8 cellular contexts compared by ENCODE assay signal in the genomic region with DNA sequence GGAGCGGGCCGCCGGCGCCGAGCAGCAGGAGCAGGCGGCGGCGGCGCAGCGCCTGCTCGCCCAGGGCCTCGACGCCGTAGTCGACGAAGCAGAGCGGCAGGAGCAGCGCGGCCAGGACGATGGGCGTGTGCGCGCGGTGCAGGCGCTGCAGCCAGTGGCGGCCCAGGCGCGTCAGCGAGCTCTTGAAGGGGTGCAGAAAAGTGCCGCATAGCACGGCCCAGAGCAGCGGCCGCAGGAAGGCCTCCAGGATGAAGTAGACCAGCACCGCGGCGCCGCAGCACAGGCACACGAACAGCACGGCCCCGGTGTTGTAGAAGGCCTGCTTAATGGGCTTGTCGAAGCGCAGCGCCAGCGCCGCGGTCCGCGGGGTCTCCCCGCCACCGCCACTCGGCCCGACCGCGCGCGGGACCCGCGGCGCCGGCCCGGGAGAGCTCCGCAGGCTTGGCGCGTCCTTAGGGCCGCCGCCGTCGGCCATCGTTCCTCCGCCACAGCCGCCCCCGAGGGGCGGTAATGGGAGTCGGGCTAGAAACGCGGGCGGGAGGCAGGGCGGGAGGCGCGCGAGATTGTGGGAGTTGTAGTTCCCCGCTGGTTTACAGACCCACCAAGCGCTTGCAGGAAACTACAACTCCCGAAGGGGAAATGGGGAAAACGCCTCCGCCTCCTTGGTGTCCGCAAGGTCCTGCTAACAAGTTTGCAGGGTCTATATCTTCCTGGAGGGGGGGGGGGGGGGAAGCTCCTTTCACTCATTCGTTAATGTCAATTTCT. TPM values are rescaled to one million over a fixed set of nuclear protein-coding genes. Genes with fewer than 3 reads are reported as not detected.
A peak's percentile ranks its signal among the peaks of the same experiment; 100 is the strongest.
DNase-seq lines count a peak whose midpoint lies in the region; ATAC-seq and TF ChIP-seq lines count a peak whose summit lies in the region.

Gene TMEM245, minus strand, starts transcription at position 509 of the 765 bp plus-strand sequence. Its CDS starts 34 bp downstream, at position 475.

- peak within 1 kb of the TSS; percentile 89 for H3K4me3 ChIP-seq in HUES64 (ENCODE audit: low read length)
- H3K4me3 ChIP-seq in OCI-LY1 (ENCODE audit: low read depth, low read length, poor library complexity, severe bottlenecking), result peak within 1 kb of the TSS; percentile 98

- H3K9me3 ChIP-seq in HUES64 (ENCODE audit: insufficient read depth, low read depth, low read length) (no peaks in the 10 kb centered on the region), OCI-LY1 (ENCODE audit: low read length) (no peaks in the 10 kb centered on the region)

- peak within 1 kb of the TSS; percentile 94 for H3K9ac ChIP-seq in HUES64 (ENCODE audit: low read depth, low read length)
- H3K9ac ChIP-seq in OCI-LY1 (ENCODE audit: low read length), result peak within 1 kb of the TSS; percentile 90

- H3K27me3 Mint-ChIP-seq in Calu3 (ENCODE audit: unreplicated experiment) (no peaks in the 10 kb centered on the region), endothelial cell (ENCODE audit: unreplicated experiment) (peaks cover 7% of the 10 kb centered on the region)

- H3F3A ChIP-seq in OCI-LY1 (ENCODE audit: insufficient read depth, low read length), result no peaks in the 10 kb centered on the region

- DNase-seq in Calu3 (peak; percentile 91), endothelial cell (ENCODE audit: low spot score) (peak; percentile 91), midbrain (lab: John Stamatoyannopoulos, UW) (peak; percentile 98)
- peak; percentile 93 for DNase-seq in activated CD8-positive, alpha-beta memory T cell treated with anti-CD3 and anti-CD28 coated beads, Interleukin-2, amount 50 U/mL, for 4 hours
- DNase-seq in stimulated activated CD8-positive, alpha-beta memory T cell treated with anti-CD3 and anti-CD28 coated beads, Interleukin-2, amount 100 ng/mL, for 1 hour (ENCODE audit: low read depth in 2 of 2), result peak; percentile 87 to 89

- H3K4me3 Mint-ChIP-seq in Calu3 (ENCODE audit: low read depth, unreplicated experiment), result peak within 1 kb of the TSS; percentile 85
- H3K4me3 Mint-ChIP-seq in endothelial cell (ENCODE audit: unreplicated experiment), result peak within 1 kb of the TSS; percentile 96

- under 1% methylated on average over 88 of the region's 88 CpGs for WGBS in HUES64

- intact Hi-C loops in Calu3 (cut with micrococcal nuclease; ENCODE audit: unreplicated experiment), result loop anchor here (10.0 kb wide), 1 partner anchor 55 kb away; no protein-coding TSS in a partner anchor

- H3K79me2 ChIP-seq in OCI-LY1 (ENCODE audit: insufficient read depth, low read length), result peaks cover 45% of the 10 kb centered on the region

- peak within 1 kb of the TSS; percentile 86 for H3K27ac ChIP-seq in HUES64 (ENCODE audit: low read depth, low read length)
- H3K27ac ChIP-seq in OCI-LY1 (ENCODE audit: low read depth, low read length, poor library complexity, severe bottlenecking), result peak within 1 kb of the TSS; percentile 63

- H3K36me3 ChIP-seq in HUES64 (ENCODE audit: insufficient read depth, low read length) (peaks cover 5% of the 10 kb centered on the region; the same call in 1 of the 2 replicates), OCI-LY1 (ENCODE audit: insufficient read depth, low read length) (peaks cover 10% of the 10 kb centered on the region)

- H3K27ac Mint-ChIP-seq in Calu3 (ENCODE audit: unreplicated experiment) (peak within 1 kb of the TSS; percentile 58), endothelial cell (ENCODE audit: unreplicated experiment) (peak within 1 kb of the TSS; percentile 57)

- BruUV-seq in Calu3 (replicated peaks; lab: Mats Ljungman, UMichigan), result no TSS peak

- H3K4me1 ChIP-seq in HUES64 (ENCODE audit: insufficient read depth, low read length) (peaks cover 23% of the 10 kb centered on the region), OCI-LY1 (ENCODE audit: insufficient read depth, low read length, severe bottlenecking) (peaks cover 51% of the 10 kb centered on the region)

- peak; percentile 87 for ATAC-seq in GM21447 (IDR thresholded peaks at IDR 0.05; ENCODE audit: unreplicated experiment)

- peaks cover 29% of the 10 kb centered on the region for H3K36me3 Mint-ChIP-seq in Calu3 (ENCODE audit: insufficient read depth, unreplicated experiment)
- H3K36me3 Mint-ChIP-seq in endothelial cell (ENCODE audit: low read depth, unreplicated experiment), result peaks cover 4% of the 10 kb centered on the region

- H3K4me2 ChIP-seq in OCI-LY1 (ENCODE audit: low read length), result peak within 1 kb of the TSS; percentile 87

- no peaks in the 10 kb centered on the region for H3K9me2 ChIP-seq in OCI-LY1 (ENCODE audit: low read depth, low read length)

- H3K27me3 ChIP-seq in HUES64 (ENCODE audit: insufficient read depth, low read length), result no peaks in the 10 kb centered on the region
- no peaks in the 10 kb centered on the region for H3K27me3 ChIP-seq in OCI-LY1 (ENCODE audit: insufficient read depth, low read length)

- peak within 1 kb of the TSS; percentile 97 for H2AFZ ChIP-seq in OCI-LY1 (ENCODE audit: low read length)

- no peaks in the 10 kb centered on the region for H4K20me1 ChIP-seq in OCI-LY1 (ENCODE audit: insufficient read depth, low read length)

- H3K4me1 Mint-ChIP-seq in Calu3 (ENCODE audit: low read depth, unreplicated experiment) (peaks cover 15% of the 10 kb centered on the region), endothelial cell (ENCODE audit: unreplicated experiment) (peaks cover 28% of the 10 kb centered on the region)

- TF ChIP-seq CTCF in Calu3 (IDR thresholded peaks at IDR 0.05; ENCODE audit: unreplicated experiment), result no peak
- TF ChIP-seq CTCF in OCI-LY1 (IDR thresholded peaks at IDR 0.05; ENCODE audit: low read length), result no peak
- TF ChIP-seq CTCF in endothelial cell (IDR thresholded peaks at IDR 0.05; ENCODE audit: unreplicated experiment), result no peak

- CTCF ChIA-PET in Calu3 (lab: Charles Lee), result interaction anchor here (0.6 to 1.5 kb wide), 3 partner anchors 10 to 360 kb away, joined by 4 to 8 read pairs (median 4); no protein-coding TSS in a partner anchor

- H3K9me3 Mint-ChIP-seq in Calu3 (ENCODE audit: low read depth, unreplicated experiment) (no peaks in the 10 kb centered on the region), endothelial cell (ENCODE audit: unreplicated experiment) (no peaks in the 10 kb centered on the region)

RNA-seq across cellular contexts. Expression of gene TMEM245, which starts in this region (rescaled TPM):
- total RNA-seq in Calu3 (2022) (52.2 and 54.0 TPM in 2 replicates), endothelial cell (ENCODE audit: unreplicated experiment) (32.6 TPM)
- polyA plus RNA-seq in HUES64 (2013, experiment 1 of 2), result 27.8 TPM
- 32.6 TPM for polyA plus RNA-seq in HUES64 (2013, experiment 2 of 2)

Comparison
In these comparisons a context has a peak if more than half of its experiments do, and no peak if none do; other contexts are left out.
1. Peak in every context shown above with its lines: DNase-seq, ATAC-seq, H3K4me3 ChIP-seq and H3K27ac ChIP-seq.